8 cellular contexts compared by ENCODE assay signal in genomic region chr10:114303556-114303955, GRCh38.
DNase-seq lines count a peak whose midpoint lies in the region; ATAC-seq and TF ChIP-seq lines count a peak whose summit lies in the region.
"Had no signal": no experiment of that assay in that cellular context is flagged by ENCODE, and none has a peak within 500 bp of the region (broad histone marks: within the 10 kb centered on the region; RNA-seq: fewer than 3 reads in every experiment).

No MANE protein-coding gene starts in this region.

- no peak overlapping the region for H3K27ac Mint-ChIP-seq in progenitor cell of endocrine pancreas

- no peaks in the 10 kb centered on the region for H3K27me3 ChIP-seq in gastrocnemius medialis
- H3K27me3 ChIP-seq in BE2C = no peaks in the 10 kb centered on the region

- DNase-seq in gastrocnemius medialis (no peak), hepatic stellate cell (ENCODE audit: low spot score) (no peak), BE2C (no peak), progenitor cell of endocrine pancreas (ENCODE audit: low spot score, unreplicated experiment) (no peak)

- H3K4me1 Mint-ChIP-seq in progenitor cell of endocrine pancreas (ENCODE audit: low read depth) = peaks cover 8% of the 10 kb centered on the region

- H3K27ac ChIP-seq in angular gyrus (ENCODE audit: low read depth, low read length) = peak overlapping the region; percentile 87
- H3K27ac ChIP-seq in gastrocnemius medialis = no peak overlapping the region

- H3K36me3 ChIP-seq in gastrocnemius medialis (no peaks in the 10 kb centered on the region), BE2C (no peaks in the 10 kb centered on the region)

- peaks cover 2% of the 10 kb centered on the region for H3K36me3 Mint-ChIP-seq in progenitor cell of endocrine pancreas (ENCODE audit: insufficient read depth)

- in situ Hi-C loops in gastrocnemius medialis (cut with MboI; ENCODE audit: low sequenced_read_pairs in 4 of 4) = loop anchor here in 3 of 4 donors (10.0 to 25.0 kb wide), 7 partner anchors 131 to 834 kb away; partner anchors contain the start of gene FHIP2A (in 1 of the 3)

- H3K9me3 Mint-ChIP-seq in progenitor cell of endocrine pancreas (ENCODE audit: low read depth) = no peaks in the 10 kb centered on the region
- H3K9me3 Mint-ChIP-seq: nephron had no signal

- H3K27me3 Mint-ChIP-seq in progenitor cell of endocrine pancreas = peaks cover 21% of the 10 kb centered on the region

- TF ChIP-seq CTCF in gastrocnemius medialis (IDR thresholded peaks at IDR 0.05 in 4 of 5, conservative IDR thresholded peaks at IDR 0.05 in 1 of 5) (no peak), BE2C (IDR thresholded peaks at IDR 0.05; ENCODE audit: low read depth, low read length) (no peak), progenitor cell of endocrine pancreas (IDR thresholded peaks at IDR 0.05; ENCODE audit: unreplicated experiment) (no peak)

- H3K4me3 ChIP-seq in gastrocnemius medialis = no peak overlapping the region
- H3K4me3 ChIP-seq in BE2C (ENCODE audit: low read depth, low read length) = no peak overlapping the region

- TF ChIP-seq POLR2A in gastrocnemius medialis (IDR thresholded peaks at IDR 0.05) = no peak

- intact Hi-C loops in gastrocnemius medialis (cut with DNase I; ENCODE audit: low total_unique reads) = loop anchor here (10.0 kb wide), 1 partner anchor 101 kb away; the partner anchor contains the start of gene AFAP1L2

- H3K4me1 ChIP-seq in gastrocnemius medialis = peaks cover 7 to 9% of the 10 kb centered on the region in 2 donors
- H3K4me1 ChIP-seq in BE2C = no peaks in the 10 kb centered on the region

- H3K9me3 ChIP-seq in gastrocnemius medialis (no peaks in the 10 kb centered on the region), BE2C (no peaks in the 10 kb centered on the region)

- ATAC-seq in GM19351 (IDR thresholded peaks at IDR 0.05; ENCODE audit: unreplicated experiment) (peak; percentile 1), HG02938 (IDR thresholded peaks at IDR 0.05; ENCODE audit: unreplicated experiment) (peak; percentile 9), gastrocnemius medialis (peak; percentile 16 to 23)

- H3K4me3 Mint-ChIP-seq in progenitor cell of endocrine pancreas (ENCODE audit: low read depth) = no peak overlapping the region
